Comparison of ENCODE assay signal across 20 cellular contexts in the genomic region with DNA sequence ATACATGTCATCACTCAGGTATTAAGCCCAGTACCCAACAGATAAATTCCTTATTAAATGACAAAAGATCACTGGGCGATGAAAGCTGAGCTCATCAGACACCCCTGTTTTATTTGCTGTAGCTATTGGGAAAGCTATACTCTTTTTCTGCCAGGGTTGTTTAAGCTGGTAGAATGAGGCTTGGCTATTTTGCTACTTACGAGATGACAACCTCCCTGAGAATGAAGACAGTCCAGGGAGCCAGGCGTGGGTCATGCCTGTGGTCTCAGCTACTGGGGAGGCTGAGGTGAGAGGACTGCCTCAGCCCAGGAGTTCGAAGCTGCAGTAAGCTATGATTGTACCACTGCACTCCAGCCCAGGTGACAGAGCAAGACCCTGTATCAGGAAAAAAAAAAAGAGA. TPM values are rescaled to one million over a fixed set of nuclear protein-coding genes. Genes with fewer than 3 reads are reported as not detected.
DNase-seq lines count a peak whose midpoint lies in the region; ATAC-seq and TF ChIP-seq lines count a peak whose summit lies in the region.
"Had no signal": no experiment of that assay in that cellular context is flagged by ENCODE, and none has a peak within 500 bp of the region (broad histone marks: within the 10 kb centered on the region; RNA-seq: fewer than 3 reads in every experiment).

No MANE protein-coding gene starts in this region.

- no peak overlapping the region for H3K4me2 ChIP-seq in Karpas-422 (ENCODE audit: low read depth, low read length, poor library complexity, severe bottlenecking)
- H3K4me2 ChIP-seq: BLaER1 had no signal

- ATAC-seq in T-helper 17 cell (no peak), GM19452 (IDR thresholded peaks at IDR 0.05; ENCODE audit: unreplicated experiment) (no peak)
- no peak for ATAC-seq in naive thymus-derived CD4-positive, alpha-beta T cell
- ATAC-seq: SK-N-SH treated with all-trans-retinoic acid at 6 μM for 48 hours had no signal

- H3K4me1 Mint-ChIP-seq in T-helper 17 cell, result peaks cover 13% of the 10 kb centered on the region
- peaks cover 10% of the 10 kb centered on the region for H3K4me1 Mint-ChIP-seq in nephron progenitor cell
- H3K4me1 Mint-ChIP-seq in naive thymus-derived CD4-positive, alpha-beta T cell, result peaks cover 4 to 24% (median 15%) of the 10 kb centered on the region in 7 donors

- TF ChIP-seq CTCF in AG04450 (IDR thresholded peaks at IDR 0.05; ENCODE audit: low read depth, low read length) (no peak), nephron progenitor cell (IDR thresholded peaks at IDR 0.05) (no peak)

- H3K4me3 Mint-ChIP-seq in T-helper 17 cell (no peak overlapping the region), nephron progenitor cell (no peak overlapping the region)
- no peak overlapping the region for H3K4me3 Mint-ChIP-seq in naive thymus-derived CD4-positive, alpha-beta T cell

- intact Hi-C loops in naive thymus-derived CD4-positive, alpha-beta T cell (cut with micrococcal nuclease), result no loop called here

- peaks cover 4% of the 10 kb centered on the region; the same call in 1 of the 2 replicates for H4K20me1 ChIP-seq in Karpas-422 (ENCODE audit: insufficient read depth, low read depth, low read length)

- peaks cover 25% of the 10 kb centered on the region for H3K79me2 ChIP-seq in Karpas-422 (ENCODE audit: low read length)

- peak overlapping the region; percentile 53 for H3K27ac Mint-ChIP-seq in T-helper 17 cell
- H3K27ac Mint-ChIP-seq in nephron progenitor cell, result peak overlapping the region; percentile 36
- peak overlapping the region in 3 of 9 donors; percentile 34 to 64 (median 63) for H3K27ac Mint-ChIP-seq in naive thymus-derived CD4-positive, alpha-beta T cell

- H3K9me2 ChIP-seq in Karpas-422 (replicated peaks; ENCODE audit: insufficient read depth, low read length), result no peaks in the 10 kb centered on the region

- no peaks in the 10 kb centered on the region for H3K27me3 Mint-ChIP-seq in T-helper 17 cell
- peaks cover 4% of the 10 kb centered on the region for H3K27me3 Mint-ChIP-seq in nephron progenitor cell (ENCODE audit: low read depth, poor library complexity)
- no peaks in the 10 kb centered on the region for H3K27me3 Mint-ChIP-seq in naive thymus-derived CD4-positive, alpha-beta T cell
- H3K27me3 Mint-ChIP-seq: CD4-positive, alpha-beta memory T cell had no signal

- POLR2A ChIA-PET in AG04450 (lab: Yijun Ruan, JAX), result no interaction called here
- POLR2A ChIA-PET in naive thymus-derived CD4-positive, alpha-beta T cell (lab: Charles Lee), result interaction anchor here (1.5 kb wide), 1 partner anchor 12 kb away, joined by 9 read pairs; a partner anchor contains a TSS

- H2AFZ ChIP-seq in Karpas-422 (ENCODE audit: low read length), result no peak overlapping the region

- no peak for DNase-seq in AG04450 (ENCODE audit: low read depth, low spot score)
- DNase-seq in Karpas-422, result no peak
- DNase-seq in T-helper 17 cell, result no peak
- no peak for DNase-seq in nephron progenitor cell
- no peak for DNase-seq in NCI-H82 (lab: John Stamatoyannopoulos, UW)
- no peak for DNase-seq in naive thymus-derived CD4-positive, alpha-beta T cell
- DNase-seq: CD4-positive, alpha-beta memory T cell; DMS53; H7; MM.1S; NCI-H1092; NCI-H1436 treated with DMSO at 0.1 percent for 48 hours; NCI-H2029; NCI-H2171; NCI-H446; NCI-H526 treated with DMSO at 0.1 percent for 48 hours; SHP77 treated with DMSO at 0.1 percent for 48 hours had no signal

- peaks cover 10% of the 10 kb centered on the region for H3K4me1 ChIP-seq in Karpas-422 (ENCODE audit: low read length)
- peaks cover 6 to 7% of the 10 kb centered on the region in 2 donors for H3K4me1 ChIP-seq in naive thymus-derived CD4-positive, alpha-beta T cell (ENCODE audit: control insufficient read depth in 2 of 2, insufficient read depth in 2 of 2, low read length in 2 of 2)

- H3K9me3 Mint-ChIP-seq in nephron progenitor cell, result no peaks in the 10 kb centered on the region
- H3K9me3 Mint-ChIP-seq in naive thymus-derived CD4-positive, alpha-beta T cell, result no peaks in the 10 kb centered on the region
- H3K9me3 Mint-ChIP-seq: CD4-positive, alpha-beta memory T cell had no signal

- CTCF ChIA-PET in AG04450 (lab: Charles Lee), result no interaction called here
- CTCF ChIA-PET in naive thymus-derived CD4-positive, alpha-beta T cell (lab: Charles Lee), result interaction anchor here (0.7 to 0.9 kb wide), 2 partner anchors 86 to 1570 kb away, joined by 3 read pairs; a partner anchor contains a TSS

- H3K9me3 ChIP-seq in AG04450 (ENCODE audit: control insufficient read depth, insufficient read depth, low read length) (no peaks in the 10 kb centered on the region), Karpas-422 (ENCODE audit: low read length) (no peaks in the 10 kb centered on the region), T-helper 17 cell (ENCODE audit: control insufficient read depth, low read length, poor library complexity, severe bottlenecking) (no peaks in the 10 kb centered on the region)
- no peaks in the 10 kb centered on the region for H3K9me3 ChIP-seq in naive thymus-derived CD4-positive, alpha-beta T cell (ENCODE audit: control insufficient read depth in 2 of 3, low read length in 3 of 3)
- H3K9me3 ChIP-seq: BLaER1 had no signal

- H3K27me3 ChIP-seq in AG04450 (ENCODE audit: control insufficient read depth, insufficient read depth, low read length) (no peaks in the 10 kb centered on the region), Karpas-422 (ENCODE audit: low read length) (no peaks in the 10 kb centered on the region)
- H3K27me3 ChIP-seq in naive thymus-derived CD4-positive, alpha-beta T cell (ENCODE audit: control insufficient read depth in 2 of 2, insufficient read depth in 2 of 2, low read length in 2 of 2), result no peaks in the 10 kb centered on the region
- H3K27me3 ChIP-seq: BLaER1 had no signal

- no peak overlapping the region for H3K4me3 ChIP-seq in AG04450 (ENCODE audit: low read depth, low read length)
- no peak overlapping the region for H3K4me3 ChIP-seq in Karpas-422 (ENCODE audit: low read length)
- H3K4me3 ChIP-seq in naive thymus-derived CD4-positive, alpha-beta T cell (ENCODE audit: low read length), result no peak overlapping the region
- H3K4me3 ChIP-seq: BLaER1 had no signal

- no peaks in the 10 kb centered on the region for H3K36me3 ChIP-seq in Karpas-422 (ENCODE audit: insufficient read depth, low read length)
- peaks cover 0 to 5% (median 0%) of the 10 kb centered on the region in 3 experiments for H3K36me3 ChIP-seq in naive thymus-derived CD4-positive, alpha-beta T cell (ENCODE audit: control insufficient read depth in 2 of 3, insufficient read depth in 3 of 3, low read length in 3 of 3)

- H3K9ac ChIP-seq in Karpas-422 (ENCODE audit: low read length), result 0 out of 2 replicates have a peak overlapping the region, but pooled peaks have one; percentile 15
- H3K9ac ChIP-seq: BLaER1 had no signal

- H3K36me3 Mint-ChIP-seq in T-helper 17 cell (ENCODE audit: low read depth) (peaks cover 4% of the 10 kb centered on the region), nephron progenitor cell (ENCODE audit: low read depth) (peaks cover 4% of the 10 kb centered on the region)
- peaks cover 0 to 3% (median 0%) of the 10 kb centered on the region in 5 donors for H3K36me3 Mint-ChIP-seq in naive thymus-derived CD4-positive, alpha-beta T cell

- peak overlapping the region; percentile 11 for H3K27ac ChIP-seq in AG04450 (ENCODE audit: low read depth, low read length)
- no peak overlapping the region for H3K27ac ChIP-seq in Karpas-422 (ENCODE audit: low read length)
- H3K27ac ChIP-seq in naive thymus-derived CD4-positive, alpha-beta T cell (ENCODE audit: low read depth, low read length), result no peak overlapping the region
- H3K27ac ChIP-seq: BLaER1 had no signal

RNA-seq across cellular contexts. Expression of a gene that starts 4.3 kb away (rescaled TPM):
- polyA plus RNA-seq in AG04450 (2011; rRNA removed), result 12.2 and 13.8 TPM in 2 replicates
- 13.5 and 25.8 TPM in 2 replicates for polyA minus RNA-seq in AG04450 (2011; rRNA and poly(A)+ RNA removed)
- 18.8 and 47.5 TPM in 2 replicates for total RNA-seq in Karpas-422 (2014; rRNA removed; shearing (Covaris generic); ENCODE audit: low replicate concordance)
- total RNA-seq in T-helper 17 cell, result 10 to 100 TPM; 69.1 to 77.7 TPM
- total RNA-seq in naive thymus-derived CD4-positive, alpha-beta T cell, result 100 to 1,000 TPM in 2 of 5 experiments, 10 to 100 TPM in 3; 66.8 to 145 (median 77.8) TPM
- 1 to 10 TPM; 1.9 to 3.1 TPM for polyA plus RNA-seq in naive thymus-derived CD4-positive, alpha-beta T cell

RNA-seq across cellular contexts. Expression of a gene that starts 13.2 kb away (rescaled TPM):
- 107 and 110 TPM in 2 replicates for polyA plus RNA-seq in AG04450 (2011; rRNA removed)
- polyA minus RNA-seq in AG04450 (2011; rRNA and poly(A)+ RNA removed), result 55.5 and 69.2 TPM in 2 replicates
- 161 and 250 TPM in 2 replicates for total RNA-seq in Karpas-422 (2014; rRNA removed; shearing (Covaris generic); ENCODE audit: low replicate concordance)
- 100 to 1,000 TPM in 1 of 2 donors, 10 to 100 TPM in 1; 78.5 to 103 TPM for total RNA-seq in T-helper 17 cell
- total RNA-seq in naive thymus-derived CD4-positive, alpha-beta T cell, result 100 to 1,000 TPM in 2 of 5 experiments, 10 to 100 TPM in 3; 89.7 to 140 (median 95.2) TPM
- polyA plus RNA-seq in naive thymus-derived CD4-positive, alpha-beta T cell, result 100 to 1,000 TPM; 125 to 139 TPM

RNA-seq across cellular contexts. Expression of a gene that starts 19.0 kb away (rescaled TPM):
- 0.22 and 0.50 TPM in 2 replicates for polyA plus RNA-seq in AG04450 (2011; rRNA removed)
- polyA minus RNA-seq in AG04450 (2011; rRNA and poly(A)+ RNA removed), result 0.17 and 8.4 TPM in 2 replicates
- total RNA-seq in Karpas-422 (2014; rRNA removed; shearing (Covaris generic); ENCODE audit: low replicate concordance), result 0.75 and 4.4 TPM in 2 replicates
- 1 to 10 TPM in 1 of 2 donors, under 1 TPM in 1; 0.75 to 1.7 TPM for total RNA-seq in T-helper 17 cell
- 1 to 10 TPM in 2 of 5 experiments, under 1 TPM in 3; 0.32 to 1.6 (median 0.89) TPM for total RNA-seq in naive thymus-derived CD4-positive, alpha-beta T cell
- not detected for polyA plus RNA-seq in naive thymus-derived CD4-positive, alpha-beta T cell
- polyA plus RNA-seq: CD4-positive, alpha-beta memory T cell had no signal

RNA-seq across cellular contexts. Expression of a gene that starts 36.5 kb away (rescaled TPM):
- polyA plus RNA-seq in AG04450 (2011; rRNA removed), result 19.7 and 27.5 TPM in 2 replicates
- polyA minus RNA-seq in AG04450 (2011; rRNA and poly(A)+ RNA removed), result 33.8 and 40.1 TPM in 2 replicates
- 116 and 162 TPM in 2 replicates for total RNA-seq in Karpas-422 (2014; rRNA removed; shearing (Covaris generic); ENCODE audit: low replicate concordance)
- 100 to 1,000 TPM; 348 to 372 TPM for total RNA-seq in T-helper 17 cell
- 100 to 1,000 TPM; 274 to 374 (median 310) TPM for total RNA-seq in naive thymus-derived CD4-positive, alpha-beta T cell
- polyA plus RNA-seq in naive thymus-derived CD4-positive, alpha-beta T cell, result 10 to 100 TPM; 19.7 to 38.8 TPM
